In the genomic region with DNA sequence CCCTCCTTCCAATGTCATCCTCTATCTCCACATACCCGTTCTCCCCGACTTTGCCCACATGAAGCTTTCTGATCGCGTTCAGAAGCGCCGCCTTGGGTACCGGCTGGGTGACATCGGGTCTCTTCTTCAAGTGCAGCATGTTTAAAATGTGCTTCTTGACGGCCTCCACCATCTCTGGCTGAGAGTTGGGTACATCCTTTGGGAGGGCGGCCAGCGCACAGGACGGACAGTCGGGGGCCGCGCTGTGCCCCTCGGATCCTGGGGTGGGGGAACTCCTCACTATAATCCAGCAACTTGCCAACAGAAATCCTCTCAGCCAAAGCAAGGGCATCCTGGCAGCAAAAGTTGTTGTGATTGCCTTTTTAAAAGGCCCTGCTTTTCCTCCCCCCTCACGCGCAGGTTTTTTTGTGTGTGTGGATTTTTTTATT, we compare ENCODE assay signal across 9 cellular contexts. TPM values are rescaled to one million over a fixed set of nuclear protein-coding genes. Genes with fewer than 3 reads are reported as not detected.
DNase-seq lines count a peak whose midpoint lies in the region; ATAC-seq and TF ChIP-seq lines count a peak whose summit lies in the region.
"Had no signal": no experiment of that assay in that cellular context is flagged by ENCODE, and none has a peak within 500 bp of the region (broad histone marks: within the 10 kb centered on the region; RNA-seq: fewer than 3 reads in every experiment).

No MANE protein-coding gene starts in this region.

- peak overlapping the region; percentile 91 to 92 (median 92) for H3K4me3 Mint-ChIP-seq in nephron
- H3K4me3 Mint-ChIP-seq: activated CD8-positive, alpha-beta memory T cell treated with anti-CD3 and anti-CD28 coated beads, Interleukin-2, amount 10 ng/mL, durations not matched to agents 7 days and 5 days had no signal

- H3K27me3 ChIP-seq in right atrium auricular region: no peaks in the 10 kb centered on the region
- H3K27me3 ChIP-seq in uterus: no peaks in the 10 kb centered on the region

- peaks cover 0 to 10% of the 10 kb centered on the region in 2 donors for H3K4me1 ChIP-seq in right atrium auricular region
- H3K4me1 ChIP-seq in uterus: no peaks in the 10 kb centered on the region

- H3K36me3 ChIP-seq in right atrium auricular region (no peaks in the 10 kb centered on the region), uterus (no peaks in the 10 kb centered on the region)

- DNase-seq in right atrium auricular region (ENCODE audit: low spot score) (no peak), left ventricle myocardium superior (no peak), epithelial cell of prostate (ENCODE audit: low read depth, low spot score) (no peak), uterus (no peak), germinal center (ENCODE audit: low spot score) (no peak), glomerular visceral epithelial cell (ENCODE audit: extremely low spot score) (no peak)
- DNase-seq in central memory CD4-positive, alpha-beta T cell: no peak
- DNase-seq: activated CD8-positive, alpha-beta memory T cell treated with anti-CD3 and anti-CD28 coated beads, Interleukin-2, amount 10 ng/mL, durations not matched to agents 7 days and 5 days had no signal

- H3K4me1 Mint-ChIP-seq in nephron: peaks cover 38% of the 10 kb centered on the region

- H3K4me3 ChIP-seq in right atrium auricular region (peak overlapping the region; percentile 31 to 47), uterus (peak overlapping the region; percentile 54 to 60)

- no peaks in the 10 kb centered on the region for H3K36me3 Mint-ChIP-seq in nephron (ENCODE audit: low read depth)
- H3K36me3 Mint-ChIP-seq: activated CD8-positive, alpha-beta memory T cell treated with anti-CD3 and anti-CD28 coated beads, Interleukin-2, amount 10 ng/mL, durations not matched to agents 7 days and 5 days had no signal

- peaks cover 42% of the 10 kb centered on the region for H3K27me3 Mint-ChIP-seq in nephron (ENCODE audit: low read depth)

- H3K27ac Mint-ChIP-seq in nephron: peak overlapping the region; percentile 79 to 96 (median 87)
- H3K27ac Mint-ChIP-seq: activated CD8-positive, alpha-beta memory T cell treated with anti-CD3 and anti-CD28 coated beads, Interleukin-2, amount 10 ng/mL, durations not matched to agents 7 days and 5 days had no signal

- intact Hi-C loops in left ventricle myocardium superior (cut with micrococcal nuclease) (no loop called here), uterus (cut with DNase I; ENCODE audit: low total_unique reads) (no loop called here)

- H3K9me3 Mint-ChIP-seq in nephron: no peaks in the 10 kb centered on the region

- H3K9me3 ChIP-seq in right atrium auricular region (no peaks in the 10 kb centered on the region), uterus (no peaks in the 10 kb centered on the region)

- H3K27ac ChIP-seq in right atrium auricular region: peak overlapping the region; percentile 47 to 63
- peak overlapping the region; percentile 80 for H3K27ac ChIP-seq in epithelial cell of prostate
- peak overlapping the region; percentile 83 to 97 for H3K27ac ChIP-seq in uterus

- ATAC-seq in left ventricle myocardium superior: no peak
- ATAC-seq: activated CD8-positive, alpha-beta memory T cell treated with anti-CD3 and anti-CD28 coated beads, Interleukin-2, amount 10 ng/mL, durations not matched to agents 7 days and 5 days had no signal

- TF ChIP-seq CTCF in right atrium auricular region (IDR thresholded peaks at IDR 0.05) (no peak), nephron (IDR thresholded peaks at IDR 0.05; ENCODE audit: unreplicated experiment in 3 of 3) (no peak), uterus (IDR thresholded peaks at IDR 0.05) (no peak)

- TF ChIP-seq POLR2A in uterus (IDR thresholded peaks at IDR 0.05): no peak

RNA-seq across cellular contexts. Expression of gene INHBA, which starts 2.8 kb away (rescaled TPM):
- total RNA-seq in right atrium auricular region (10 to 100 TPM in 1 of 2 donors, 1 to 10 TPM in 1; 4.0 to 22.2 TPM), left ventricle myocardium superior (1.5 TPM), uterus (10 to 100 TPM in 2 of 4 donors, 1 to 10 TPM in 2; 5.4 to 18.4 (median 10.8) TPM)
- total RNA-seq: activated CD8-positive, alpha-beta memory T cell treated with anti-CD3 and anti-CD28 coated beads, Interleukin-2, amount 10 ng/mL, durations not matched to agents 7 days and 5 days had no signal
